ENCODE assay signal across 1 cellular context in genomic region chr6:106119991-106120390, GRCh38.
TF ChIP-seq lines count a peak whose summit lies in the region.

No MANE protein-coding gene starts in this region.

TF ChIP-seq in K562, 482 proteins besides CTCF, POLR2A, EP300 and RAD21:
- no peak for TF ChIP-seq SREBF2 (CRISPR knock-in tag; IDR thresholded peaks at IDR 0.05)
- TF ChIP-seq FOSL1 (tag; conservative IDR thresholded peaks at IDR 0.05), result peak; percentile 42; the same call in 1 of the 2 replicates
- peak; percentile 7; the same call in 1 of the 2 replicates for TF ChIP-seq ATF3 (IDR thresholded peaks at IDR 0.05)
- TF ChIP-seq ATF3 (CRISPR knock-in tag; conservative IDR thresholded peaks at IDR 0.05), result no peak
